In the genomic region with DNA sequence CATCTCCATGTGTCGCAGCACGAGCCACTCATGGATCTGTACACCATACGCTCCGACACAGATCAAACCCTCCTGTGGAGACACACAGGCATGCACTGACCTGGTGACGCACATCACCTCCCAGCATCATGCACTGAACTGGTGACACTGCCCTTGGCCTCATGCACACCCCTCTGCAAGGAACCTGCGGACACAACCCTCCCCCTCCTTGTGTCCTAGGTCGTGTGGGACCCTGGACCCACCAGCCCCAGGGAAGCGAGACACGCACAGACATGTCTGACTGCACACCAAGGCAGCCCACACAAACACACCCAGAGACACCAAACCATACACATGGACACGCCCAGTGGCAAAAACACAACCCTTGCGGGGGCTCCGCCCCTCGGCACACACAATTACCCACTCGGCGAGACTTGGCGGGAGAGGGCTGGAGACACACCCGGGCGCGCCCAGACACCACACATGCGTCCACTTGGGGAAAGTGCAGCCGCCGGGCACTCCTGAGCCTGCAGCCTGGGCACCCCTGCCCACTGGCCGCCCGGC, we compare ENCODE assay signal across 11 cellular contexts. TPM values are rescaled to one million over a fixed set of nuclear protein-coding genes. Genes with fewer than 3 reads are reported as not detected.
DNase-seq lines count a peak whose midpoint lies in the region; ATAC-seq and TF ChIP-seq lines count a peak whose summit lies in the region.
"Had no signal": no experiment of that assay in that cellular context is flagged by ENCODE, and none has a peak within 500 bp of the region (broad histone marks: within the 10 kb centered on the region; RNA-seq: fewer than 3 reads in every experiment).

No MANE protein-coding gene starts in this region.

- WGBS in ovary, 3 donors = 70 to 80% (median 71%) methylated on average over 24 of the region's 24 CpGs

- peak overlapping the region; percentile 86 for H3K4me3 Mint-ChIP-seq in stimulated activated naive CD8-positive, alpha-beta T cell treated with anti-CD3 and anti-CD28 coated beads, Interleukin-15, Interleukin-2, amounts not matched to agents 100 ng/mL and 50 ng/mL, for 24 hours
- peak overlapping the region; percentile 57 to 69 for H3K4me3 Mint-ChIP-seq in effector memory CD8-positive, alpha-beta T cell

- CTCF ChIA-PET in HEK293T (lab: Yijun Ruan, JAX) = no interaction called here

- no peak for TF ChIP-seq EP300 in ovary (IDR thresholded peaks at IDR 0.05)

- DNase-seq in stimulated activated naive CD8-positive, alpha-beta T cell treated with anti-CD3 and anti-CD28 coated beads, Interleukin-15, Interleukin-2, amounts not matched to agents 100 U/mL and 50 U/mL, for 24 hours = no peak
- DNase-seq in RWPE2 (ENCODE audit: low spot score) = no peak
- no peak for DNase-seq in effector memory CD8-positive, alpha-beta T cell
- DNase-seq in NCI-H1694 (lab: John Stamatoyannopoulos, UW) = no peak
- DNase-seq in ovary = no peak
- no peak for DNase-seq in HEK293T (ENCODE audit: extremely low spot score)
- DNase-seq: C1 segment of cervical spinal cord, glutamatergic neuron had no signal

- no peaks in the 10 kb centered on the region for H3K27me3 ChIP-seq in RWPE2 (ENCODE audit: insufficient read depth, poor library complexity, severe bottlenecking)
- H3K27me3 ChIP-seq in ovary = no peaks in the 10 kb centered on the region

- intact Hi-C loops in ovary (cut with DNase I) = loop anchor here in 2 of 4 donors (2.0 to 5.0 kb wide), 2 partner anchors 35 to 36 kb away; no protein-coding TSS in a partner anchor

- peak overlapping the region; percentile 94 for H3K27ac Mint-ChIP-seq in stimulated activated naive CD8-positive, alpha-beta T cell treated with anti-CD3 and anti-CD28 coated beads, Interleukin-15, Interleukin-2, amounts not matched to agents 100 ng/mL and 50 ng/mL, for 24 hours
- peak overlapping the region in 1 of 2 donors; percentile 20 for H3K27ac Mint-ChIP-seq in effector memory CD8-positive, alpha-beta T cell

- peaks cover 59% of the 10 kb centered on the region for H3K4me1 Mint-ChIP-seq in stimulated activated naive CD8-positive, alpha-beta T cell treated with anti-CD3 and anti-CD28 coated beads, Interleukin-15, Interleukin-2, amounts not matched to agents 100 ng/mL and 50 ng/mL, for 24 hours (ENCODE audit: low read depth)
- H3K4me1 Mint-ChIP-seq in effector memory CD8-positive, alpha-beta T cell (ENCODE audit: low read depth in 2 of 2) = peaks cover 41 to 61% of the 10 kb centered on the region in 2 donors

- POLR2A ChIA-PET in HEK293T (lab: Yijun Ruan, JAX) = no interaction called here

- H3K36me3 ChIP-seq in RWPE2 (ENCODE audit: low read depth) (no peaks in the 10 kb centered on the region), ovary (no peaks in the 10 kb centered on the region)

- TF ChIP-seq CTCF in RWPE2 (IDR thresholded peaks at IDR 0.05; ENCODE audit: poor library complexity, severe bottlenecking) (no peak), ovary (IDR thresholded peaks at IDR 0.05) (no peak)

- peaks cover 14% of the 10 kb centered on the region for H3K36me3 Mint-ChIP-seq in stimulated activated naive CD8-positive, alpha-beta T cell treated with anti-CD3 and anti-CD28 coated beads, Interleukin-15, Interleukin-2, amounts not matched to agents 100 ng/mL and 50 ng/mL, for 24 hours (ENCODE audit: low read depth)
- peaks cover 3% of the 10 kb centered on the region for H3K36me3 Mint-ChIP-seq in effector memory CD8-positive, alpha-beta T cell (ENCODE audit: insufficient read depth)

- H3K4me3 ChIP-seq in RWPE2 (ENCODE audit: severe bottlenecking) = no peak overlapping the region
- H3K4me3 ChIP-seq in ovary = no peak overlapping the region
- H3K4me3 ChIP-seq: lung had no signal

- H3K9me3 ChIP-seq in RWPE2 (ENCODE audit: severe bottlenecking) (no peaks in the 10 kb centered on the region), ovary (no peaks in the 10 kb centered on the region)

- H3K9me3 Mint-ChIP-seq in stimulated activated naive CD8-positive, alpha-beta T cell treated with anti-CD3 and anti-CD28 coated beads, Interleukin-15, Interleukin-2, amounts not matched to agents 100 ng/mL and 50 ng/mL, for 24 hours = no peaks in the 10 kb centered on the region
- no peaks in the 10 kb centered on the region for H3K9me3 Mint-ChIP-seq in effector memory CD8-positive, alpha-beta T cell

- H3K4me1 ChIP-seq in RWPE2 (ENCODE audit: insufficient read depth, poor library complexity, severe bottlenecking) (peaks cover 43% of the 10 kb centered on the region), ovary (ENCODE audit: insufficient read depth) (no peaks in the 10 kb centered on the region)

- no peaks in the 10 kb centered on the region for H3K27me3 Mint-ChIP-seq in stimulated activated naive CD8-positive, alpha-beta T cell treated with anti-CD3 and anti-CD28 coated beads, Interleukin-15, Interleukin-2, amounts not matched to agents 100 ng/mL and 50 ng/mL, for 24 hours
- peaks cover 19 to 38% of the 10 kb centered on the region in 2 donors for H3K27me3 Mint-ChIP-seq in effector memory CD8-positive, alpha-beta T cell

- TF ChIP-seq POLR2A in ovary (IDR thresholded peaks at IDR 0.05) = no peak

- no peak for ATAC-seq in stimulated activated naive CD8-positive, alpha-beta T cell treated with anti-CD3 and anti-CD28 coated beads, Interleukin-15, Interleukin-2, amounts not matched to agents 100 U/mL and 50 U/mL, for 24 hours
- ATAC-seq in RWPE2 (ENCODE audit: low read depth) (no peak), GM19023 (IDR thresholded peaks at IDR 0.05; ENCODE audit: unreplicated experiment) (no peak)
- peak; percentile 43 for ATAC-seq in effector memory CD8-positive, alpha-beta T cell (replicated peaks)

- H3K27ac ChIP-seq in RWPE2 (ENCODE audit: poor library complexity, severe bottlenecking) (peak overlapping the region; percentile 90), ovary (no peak overlapping the region)

TF ChIP-seq in HEK293T, 16 proteins besides CTCF, POLR2A, EP300 and RAD21:
- no peak for TF ChIP-seq BHLHE40 (IDR thresholded peaks at IDR 0.05; ENCODE audit: borderline replicate concordance)
- TF ChIP-seq CTBP1 (IDR thresholded peaks at IDR 0.05; ENCODE audit: borderline replicate concordance) = no peak
- no peak for TF ChIP-seq HDGF (IDR thresholded peaks at IDR 0.05; ENCODE audit: borderline replicate concordance)
- TF ChIP-seq NFRKB (IDR thresholded peaks at IDR 0.05) = no peak
- no peak for TF ChIP-seq SUZ12 (IDR thresholded peaks at IDR 0.05)
- no peak for TF ChIP-seq TARDBP (IDR thresholded peaks at IDR 0.05)
- no peak for TF ChIP-seq SP1 (IDR thresholded peaks at IDR 0.05)
- no peak for TF ChIP-seq ZNF384 (IDR thresholded peaks at IDR 0.05)
- no peak for TF ChIP-seq FOXM1 (IDR thresholded peaks at IDR 0.05; ENCODE audit: borderline replicate concordance)
- TF ChIP-seq L3MBTL2 (conservative IDR thresholded peaks at IDR 0.05) = no peak
- no peak for TF ChIP-seq ELF4 (IDR thresholded peaks at IDR 0.05)
- no peak for TF ChIP-seq FOXK2 (IDR thresholded peaks at IDR 0.05)
- no peak for TF ChIP-seq LEF1 (IDR thresholded peaks at IDR 0.05; ENCODE audit: borderline replicate concordance)
TF ChIP-seq in HEK293T: peak in this region for 0.

RNA-seq across cellular contexts. Expression of a gene that starts 2.0 kb away (rescaled TPM):
- 1 to 10 TPM in 5 of 7 donors, under 1 TPM in 2; 0.61 to 9.1 (median 2.6) TPM for total RNA-seq in ovary
- under 1 TPM; 0.28 to 0.71 TPM for polyA plus RNA-seq in ovary

RNA-seq across cellular contexts. Expression of a gene that starts 19.5 kb away (rescaled TPM):
- total RNA-seq in ovary = 1 to 10 TPM in 2 of 7 donors, under 1 TPM in 5; 0.25 to 1.9 (median 0.79) TPM
- polyA plus RNA-seq in ovary = 1 to 10 TPM in 1 of 2 donors, under 1 TPM in 1; 0.27 to 1.9 TPM

RNA-seq across cellular contexts. Expression of a gene that starts 28.0 kb away (rescaled TPM):
- total RNA-seq in ovary = 10 to 100 TPM; 13.9 to 34.8 (median 24.2) TPM
- 10 to 100 TPM; 15.7 to 15.9 TPM for polyA plus RNA-seq in ovary

RNA-seq across cellular contexts. Expression of a gene that starts 44.4 kb away (rescaled TPM):
- total RNA-seq in ovary = 10 to 100 TPM in 5 of 7 donors, 1 to 10 TPM in 2; 8.2 to 14.6 (median 11.9) TPM
- polyA plus RNA-seq in ovary = 1 to 10 TPM; 3.2 to 7.3 TPM
